24 cellular contexts compared by ENCODE assay signal in the genomic region with DNA sequence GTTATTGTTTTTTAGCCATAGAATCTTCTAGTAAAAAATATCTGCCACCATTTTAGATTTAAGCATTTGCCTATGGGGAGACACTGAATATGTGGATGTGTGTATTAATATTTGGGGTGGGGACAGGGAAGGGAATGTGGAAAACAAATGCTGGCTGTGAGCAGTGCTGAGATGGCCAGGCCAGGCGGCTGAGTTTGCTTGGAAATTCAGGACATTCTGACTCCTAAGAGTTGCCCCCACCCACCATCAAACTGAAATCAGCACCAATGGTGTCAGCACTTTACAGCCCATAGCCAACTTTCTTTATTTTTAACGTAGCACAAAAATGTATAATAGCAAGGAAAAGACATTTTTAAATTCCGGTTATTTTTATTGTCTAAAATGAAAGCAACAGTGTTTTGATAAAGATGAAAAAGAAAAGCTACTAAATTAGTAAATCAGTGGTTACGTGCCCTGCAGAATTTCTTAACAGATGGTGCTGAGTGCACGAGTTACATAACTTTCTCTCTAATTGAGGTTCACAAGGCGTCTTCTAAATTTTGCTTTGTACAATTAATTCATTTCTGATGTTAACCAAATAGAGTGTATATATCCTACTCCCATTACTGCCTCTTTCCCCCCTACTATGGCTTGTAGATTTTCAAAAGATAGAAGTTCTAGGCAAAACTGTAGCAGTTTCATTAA. TPM values are rescaled to one million over a fixed set of nuclear protein-coding genes. Genes with fewer than 3 reads are reported as not detected.
DNase-seq lines count a peak whose midpoint lies in the region; ATAC-seq and TF ChIP-seq lines count a peak whose summit lies in the region.
"Had no signal": no experiment of that assay in that cellular context is flagged by ENCODE, and none has a peak within 500 bp of the region (broad histone marks: within the 10 kb centered on the region; RNA-seq: fewer than 3 reads in every experiment).

No MANE protein-coding gene starts in this region.

- H3F3A ChIP-seq in Loucy (ENCODE audit: low read depth) = peaks cover 12% of the 10 kb centered on the region; the same call in 1 of the 2 replicates

- peaks cover 71% of the 10 kb centered on the region for H3K4me1 ChIP-seq in Loucy (ENCODE audit: insufficient read depth, low read length, poor library complexity, severe bottlenecking)
- H3K4me1 ChIP-seq in SJSA1 (replicated peaks) = peaks cover 28% of the 10 kb centered on the region
- H3K4me1 ChIP-seq in left lung = peaks cover 10 to 26% of the 10 kb centered on the region in 2 donors
- no peaks in the 10 kb centered on the region for H3K4me1 ChIP-seq in CD4-positive, alpha-beta memory T cell (ENCODE audit: insufficient read depth, low read length)

- ATAC-seq in left lung (no peak), GM19397 (IDR thresholded peaks at IDR 0.05; ENCODE audit: unreplicated experiment) (no peak)
- ATAC-seq: activated T-cell treated with anti-CD3 and anti-CD28 coated beads, Interleukin-2, amount 50 U/mL, for 72 hours; sciatic nerve had no signal

- peaks cover 0 to 3% (median 0%) of the 10 kb centered on the region in 4 donors for H3K4me1 Mint-ChIP-seq in CD4-positive, alpha-beta memory T cell
- H3K4me1 Mint-ChIP-seq: CD4-positive, CD25-positive, alpha-beta regulatory T cell had no signal

- H3K4me2 ChIP-seq in Loucy (ENCODE audit: low read depth, low read length, poor library complexity, severe bottlenecking) = peak overlapping the region; percentile 75

- H3K9ac ChIP-seq in Loucy (ENCODE audit: low read depth, low read length, poor library complexity, severe bottlenecking) = peak overlapping the region; percentile 69

- no peaks in the 10 kb centered on the region for H3K27me3 ChIP-seq in Loucy (ENCODE audit: insufficient read depth, low read length, poor library complexity, severe bottlenecking)
- H3K27me3 ChIP-seq in SJSA1 (replicated peaks) = no peaks in the 10 kb centered on the region
- H3K27me3 ChIP-seq in left lung = no peaks in the 10 kb centered on the region
- H3K27me3 ChIP-seq in CD4-positive, alpha-beta memory T cell (ENCODE audit: insufficient read depth, low read length) = no peaks in the 10 kb centered on the region
- H3K27me3 ChIP-seq: heart right ventricle had no signal

- TF ChIP-seq CTCF in Loucy (conservative IDR thresholded peaks at IDR 0.05; ENCODE audit: low read length) = no peak
- TF ChIP-seq CTCF in left lung (IDR thresholded peaks at IDR 0.05) = no peak

- no peak overlapping the region for H3K27ac Mint-ChIP-seq in CD4-positive, alpha-beta memory T cell
- H3K27ac Mint-ChIP-seq: activated T-cell treated with anti-CD3 and anti-CD28 coated beads, Interleukin-2, amount 50 U/mL, for 72 hours; CD4-positive, CD25-positive, alpha-beta regulatory T cell; progenitor cell of endocrine pancreas; stimulated activated naive CD8-positive, alpha-beta T cell treated with anti-CD3 and anti-CD28 coated beads, Interleukin-15, Interleukin-2, amounts not matched to agents 100 ng/mL and 50 ng/mL, for 24 hours had no signal

- no peaks in the 10 kb centered on the region for H3K36me3 ChIP-seq in Loucy (ENCODE audit: insufficient read depth, low read length)
- no peaks in the 10 kb centered on the region for H3K36me3 ChIP-seq in SJSA1
- no peaks in the 10 kb centered on the region for H3K36me3 ChIP-seq in left lung
- no peaks in the 10 kb centered on the region for H3K36me3 ChIP-seq in CD4-positive, alpha-beta memory T cell (ENCODE audit: insufficient read depth, low read length)

- H3K4me3 Mint-ChIP-seq in CD4-positive, alpha-beta memory T cell = no peak overlapping the region
- H3K4me3 Mint-ChIP-seq: activated T-cell treated with anti-CD3 and anti-CD28 coated beads, Interleukin-2, amount 50 U/mL, for 72 hours; CD4-positive, CD25-positive, alpha-beta regulatory T cell; IgD-negative memory B cell; stimulated activated naive CD8-positive, alpha-beta T cell treated with anti-CD3 and anti-CD28 coated beads, Interleukin-15, Interleukin-2, amounts not matched to agents 100 ng/mL and 50 ng/mL, for 24 hours had no signal

- CTCF ChIA-PET in CD4-positive, alpha-beta memory T cell (lab: Charles Lee; ENCODE audit: partially characterized antibody) = no interaction called here

- no peak overlapping the region for H2AFZ ChIP-seq in Loucy (ENCODE audit: low read length)

- no peaks in the 10 kb centered on the region for H3K9me3 ChIP-seq in Loucy (ENCODE audit: insufficient read depth, low read depth, low read length)
- no peaks in the 10 kb centered on the region for H3K9me3 ChIP-seq in SJSA1 (replicated peaks)
- H3K9me3 ChIP-seq in left lung = no peaks in the 10 kb centered on the region
- H3K9me3 ChIP-seq in CD4-positive, alpha-beta memory T cell (ENCODE audit: control insufficient read depth in 1 of 2, low read length in 2 of 2) = no peaks in the 10 kb centered on the region
- H3K9me3 ChIP-seq: heart right ventricle had no signal

- POLR2A ChIA-PET in CD4-positive, alpha-beta memory T cell (lab: Charles Lee; ENCODE audit: partially characterized antibody) = no interaction called here

- H3K36me3 Mint-ChIP-seq in CD4-positive, alpha-beta memory T cell = peaks cover 1 to 9% of the 10 kb centered on the region in 2 donors
- H3K36me3 Mint-ChIP-seq: CD4-positive, CD25-positive, alpha-beta regulatory T cell had no signal

- no peaks in the 10 kb centered on the region for H4K20me1 ChIP-seq in Loucy (ENCODE audit: insufficient read depth, low read length, poor library complexity, severe bottlenecking)

- no peaks in the 10 kb centered on the region for H3K9me2 ChIP-seq in Loucy (replicated peaks; ENCODE audit: low read depth, low read length)

- intact Hi-C loops in left lung (cut with DNase I) = no loop called here
- intact Hi-C loops in CD4-positive, alpha-beta memory T cell (cut with micrococcal nuclease) = no loop called here

- peak overlapping the region; percentile 55 for H3K4me3 ChIP-seq in Loucy (ENCODE audit: low read length, poor library complexity, severe bottlenecking)
- H3K4me3 ChIP-seq in SJSA1 = no peak overlapping the region
- no peak overlapping the region for H3K4me3 ChIP-seq in left lung
- H3K4me3 ChIP-seq in CD4-positive, alpha-beta memory T cell (ENCODE audit: low read length in 2 of 2) = no peak overlapping the region
- H3K4me3 ChIP-seq: heart right ventricle had no signal

- H3K79me2 ChIP-seq in Loucy (ENCODE audit: insufficient read depth, low read length) = no peaks in the 10 kb centered on the region

- H3K27ac ChIP-seq in SJSA1 (peak overlapping the region; percentile 73; the same call in 1 of the 2 replicates), epithelial cell of prostate (peak overlapping the region; percentile 69), left lung (no peak overlapping the region)
- no peak overlapping the region for H3K27ac ChIP-seq in CD4-positive, alpha-beta memory T cell (ENCODE audit: low read depth, low read length)

- DNase-seq in CD1c-positive myeloid dendritic cell (ENCODE audit: extremely low spot score) (peak; percentile 16), SJSA1 (ENCODE audit: low read depth in 1 of 2, low spot score in 2 of 2) (no peak), epithelial cell of prostate (ENCODE audit: low read depth, low spot score) (no peak), left lung (no peak)
- DNase-seq in CD4-positive, alpha-beta memory T cell = no peak
- no peak for DNase-seq in activated CD4-positive, alpha-beta T cell treated with anti-CD3 and anti-CD28 coated beads for 48 hours
- DNase-seq: activated CD4-positive, CD25-positive, alpha-beta regulatory T cell treated with anti-CD3 and anti-CD28 coated beads, Interleukin-2, amount 50 U/mL, for 72 hours; activated naive CD4-positive, alpha-beta T cell treated with Interleukin-2 at 50 U/mL for 16 hours; activated T-cell treated with anti-CD3 and anti-CD28 coated beads, Interleukin-2, amount 50 U/mL, for 72 hours; CD4-positive, CD25-positive, alpha-beta regulatory T cell; heart right ventricle; left cardiac atrium; mesenchymal stem cell; NCI-H2081 treated with DMSO at 0.1 percent for 48 hours; NCI-H524 treated with DMSO at 0.1 percent for 48 hours; stimulated activated CD4-positive, alpha-beta T cell treated with anti-CD3 and anti-CD28 coated beads, Interleukin-4, amount 100 ng/mL, for 4 hours; T-helper 1 cell; trophoblast cell had no signal

- no peaks in the 10 kb centered on the region for H3K27me3 Mint-ChIP-seq in CD4-positive, alpha-beta memory T cell
- H3K27me3 Mint-ChIP-seq: IgD-negative memory B cell; progenitor cell of endocrine pancreas; stimulated activated naive CD8-positive, alpha-beta T cell treated with anti-CD3 and anti-CD28 coated beads, Interleukin-15, Interleukin-2, amounts not matched to agents 100 ng/mL and 50 ng/mL, for 24 hours had no signal

- H3K9me3 Mint-ChIP-seq in CD4-positive, alpha-beta memory T cell = no peaks in the 10 kb centered on the region
- H3K9me3 Mint-ChIP-seq: activated T-cell treated with anti-CD3 and anti-CD28 coated beads, Interleukin-2, amount 50 U/mL, for 72 hours; CD4-positive, CD25-positive, alpha-beta regulatory T cell; IgD-negative memory B cell; stimulated activated naive CD8-positive, alpha-beta T cell treated with anti-CD3 and anti-CD28 coated beads, Interleukin-15, Interleukin-2, amounts not matched to agents 100 ng/mL and 50 ng/mL, for 24 hours had no signal

RNA-seq across cellular contexts. Expression of gene B3GALNT1, which starts 34.0 kb away (rescaled TPM):
- total RNA-seq in SJSA1 (2014; rRNA removed; shearing (Covaris generic)) = 23.1 and 44.7 TPM in 2 replicates
- total RNA-seq in left lung = 10 to 100 TPM; 21.6 to 21.8 TPM
- total RNA-seq in CD4-positive, alpha-beta memory T cell = under 1 TPM; 0.73 to 0.89 TPM
- under 1 TPM; 0.24 to 0.26 TPM for polyA plus RNA-seq in CD4-positive, alpha-beta memory T cell

Comparison
In these comparisons a context has a peak if more than half of its experiments do, and no peak if none do; other contexts are left out.
1. H3K27ac ChIP-seq: peak in SJSA1 (single experiment) and epithelial cell of prostate (single experiment); none in left lung (0 of 2) and CD4-positive, alpha-beta memory T cell (single experiment).
2. RNA of gene B3GALNT1, which starts 34.0 kb away (total RNA-seq): 23.1 to 44.7 TPM in SJSA1 and 21.6 to 21.8 TPM in left lung; 0.73 to 0.89 TPM in CD4-positive, alpha-beta memory T cell; every median in the first group is over 10 times any median in the second.